Comparison of ENCODE assay signal across 4 cellular contexts in the genomic region with DNA sequence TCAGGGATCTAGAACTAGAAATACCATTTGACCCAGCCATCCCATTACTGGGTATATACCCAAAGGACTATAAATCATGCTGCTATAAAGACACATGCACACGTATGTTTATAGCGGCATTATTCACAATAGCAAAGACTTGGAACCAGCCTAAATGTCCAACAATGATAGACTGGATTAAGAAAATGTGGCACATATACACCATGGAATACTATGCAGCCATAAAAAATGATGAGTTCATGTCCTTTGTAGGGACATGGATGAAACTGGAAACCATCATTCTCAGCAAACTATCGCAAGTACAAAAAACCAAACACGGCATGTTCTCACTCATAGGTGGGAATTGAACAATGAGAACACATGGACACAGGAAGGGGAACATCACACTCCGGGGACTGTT. TPM values are rescaled to one million over a fixed set of nuclear protein-coding genes. Genes with fewer than 3 reads are reported as not detected.
"Had no signal": no experiment of that assay in that cellular context is flagged by ENCODE, and none has a peak within 500 bp of the region (broad histone marks: within the 10 kb centered on the region; RNA-seq: fewer than 3 reads in every experiment).

No MANE protein-coding gene starts in this region.

RNA-seq across cellular contexts. Expression of gene ASGR2, which starts 12.9 kb away (rescaled TPM):
- total RNA-seq: LHCN-M2, M059J, MCF 10A, NCI-H460 had no signal

RNA-seq across cellular contexts. Expression of gene CLEC10A, which starts 47.5 kb away (rescaled TPM):
- total RNA-seq: LHCN-M2, M059J, MCF 10A, NCI-H460 had no signal

RNA-seq across cellular contexts. Expression of gene ASGR1, which starts 51.7 kb away (rescaled TPM):
- total RNA-seq: M059J had no signal
